In genomic region chr22:48918585-48919186, GRCh38 we compare ENCODE assay signal across 17 cellular contexts.
DNase-seq lines count a peak whose midpoint lies in the region; ATAC-seq and TF ChIP-seq lines count a peak whose summit lies in the region.
"Had no signal": no experiment of that assay in that cellular context is flagged by ENCODE, and none has a peak within 500 bp of the region (broad histone marks: within the 10 kb centered on the region; RNA-seq: fewer than 3 reads in every experiment).

No MANE protein-coding gene starts in this region.

- no peaks in the 10 kb centered on the region for H3K9me3 ChIP-seq in right atrium auricular region
- H3K9me3 ChIP-seq: right lobe of liver had no signal

- TF ChIP-seq CTCF in right atrium auricular region (IDR thresholded peaks at IDR 0.05): no peak

- intact Hi-C loops in Right ventricle myocardium inferior (cut with DNase I): no loop called here

- ATAC-seq in Right ventricle myocardium inferior (no peak), HG02884 (IDR thresholded peaks at IDR 0.05; ENCODE audit: unreplicated experiment) (no peak), GM21381 (IDR thresholded peaks at IDR 0.05; ENCODE audit: unreplicated experiment) (no peak)

- H3K27ac ChIP-seq in right atrium auricular region: no peak overlapping the region
- H3K27ac ChIP-seq: coronary artery, right lobe of liver, SK-N-MC had no signal

- H3K36me3 ChIP-seq in right atrium auricular region: no peaks in the 10 kb centered on the region
- H3K36me3 ChIP-seq: right lobe of liver had no signal

- no peak overlapping the region for H3K4me3 ChIP-seq in right atrium auricular region
- H3K4me3 ChIP-seq: coronary artery, right lobe of liver, SK-N-MC had no signal

- DNase-seq in right atrium auricular region (ENCODE audit: low spot score) (peak; percentile 30), Right ventricle myocardium inferior (ENCODE audit: missing footprints) (no peak), SHP77 (lab: John Stamatoyannopoulos, UW) (peak; percentile 59 to 76), medulla oblongata (ENCODE audit: extremely low spot score) (peak; percentile 43), GOT3 (lab: John Stamatoyannopoulos, UW) (no peak)
- DNase-seq in activated naive CD4-positive, alpha-beta T cell treated with anti-CD3 and anti-CD28 coated beads, Interleukin-2, amount 50 U/mL, for 16 hours: no peak
- DNase-seq: activated gamma-delta T cell treated with Interleukin-2 at 50 U/mL for 16 hours; CD4-positive, CD25-positive, alpha-beta regulatory T cell; erythroblast; glutamatergic neuron; mesenchymal stem cell; right lobe of liver; stimulated activated CD4-positive, alpha-beta T cell treated with anti-CD3 and anti-CD28 coated beads, Interleukin-4, amount 100 ng/mL, for 1 hour had no signal

- no peaks in the 10 kb centered on the region for H3K27me3 ChIP-seq in right atrium auricular region
- H3K27me3 ChIP-seq: right lobe of liver had no signal

- H3K4me1 ChIP-seq in right atrium auricular region: no peaks in the 10 kb centered on the region
- H3K4me1 ChIP-seq: right lobe of liver had no signal

Comparison
In these comparisons a context has a peak if more than half of its experiments do, and no peak if none do; other contexts are left out.
1. DNase-seq: peak in right atrium auricular region (single experiment), SHP77 (2 of 2) and medulla oblongata (single experiment); none in Right ventricle myocardium inferior (single experiment), GOT3 (single experiment) and activated naive CD4-positive, alpha-beta T cell treated with anti-CD3 and anti-CD28 coated beads, Interleukin-2, amount 50 U/mL, for 16 hours (single experiment).